In genomic region chr21:41899431-41900202, GRCh38 we compare ENCODE assay signal across 1 cellular context.
TF ChIP-seq lines count a peak whose summit lies in the region.

No MANE protein-coding gene starts in this region.

TF ChIP-seq in WTC11, 78 proteins besides CTCF, POLR2A, EP300 and RAD21 (continued from another document):
- TF ChIP-seq AFF4 (CRISPR knock-in tag; IDR thresholded peaks at IDR 0.05; ENCODE audit: borderline replicate concordance) = no peak
- no peak for TF ChIP-seq PRDM15 (CRISPR knock-in tag; IDR thresholded peaks at IDR 0.05)
- no peak for TF ChIP-seq USF1 (CRISPR knock-in tag; IDR thresholded peaks at IDR 0.05)
- TF ChIP-seq MLX (CRISPR knock-in tag; IDR thresholded peaks at IDR 0.05) = no peak
- no peak for TF ChIP-seq ZMAT4 (CRISPR knock-in tag; IDR thresholded peaks at IDR 0.05)
- TF ChIP-seq MAX (CRISPR knock-in tag; IDR thresholded peaks at IDR 0.05) = no peak
- TF ChIP-seq ATF1 (CRISPR knock-in tag; IDR thresholded peaks at IDR 0.05) = no peak
- TF ChIP-seq AR (CRISPR knock-in tag; IDR thresholded peaks at IDR 0.05) = no peak
- no peak for TF ChIP-seq TEAD1 (CRISPR knock-in tag; IDR thresholded peaks at IDR 0.05)
- TF ChIP-seq ESRRA (CRISPR knock-in tag; IDR thresholded peaks at IDR 0.05; ENCODE audit: borderline replicate concordance) = no peak
- no peak for TF ChIP-seq CREM (CRISPR knock-in tag; IDR thresholded peaks at IDR 0.05)
- no peak for TF ChIP-seq STAT6 (CRISPR knock-in tag; conservative IDR thresholded peaks at IDR 0.05; ENCODE audit: low read depth)
